ENCODE assay signal across 7 cellular contexts in the genomic region with DNA sequence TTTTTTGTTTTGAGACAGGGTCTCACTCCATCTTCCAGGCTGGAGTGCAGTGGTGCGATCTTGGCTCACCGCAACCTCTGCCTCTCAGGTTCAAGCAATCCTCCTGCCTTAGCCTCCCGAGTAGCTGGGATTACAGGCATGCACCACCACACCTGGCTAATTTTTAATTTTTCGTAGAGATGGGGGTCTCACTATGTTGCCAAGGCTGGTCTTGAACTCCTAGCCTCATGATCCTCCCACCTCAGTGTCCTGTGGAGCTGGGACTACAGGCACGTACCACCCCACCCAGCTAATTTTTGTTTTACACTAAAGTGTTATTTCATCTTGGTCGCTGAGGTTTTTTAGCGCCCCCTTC.
DNase-seq lines count a peak whose midpoint lies in the region; ATAC-seq and TF ChIP-seq lines count a peak whose summit lies in the region.
"Not testable (repeated sequence)": the region's sequence is repeated elsewhere in the genome, so short reads cannot be mapped to it uniquely, and the experiment has no call there.

No MANE protein-coding gene starts in this region.

- H3K4me2 ChIP-seq in BLaER1 treated with 17β-estradiol and CSF1 and Interleukin-3, amounts not matched to agents 10 nM and 100 nM: peak overlapping the region in 7 of 11 experiments; percentile 34 to 96 (median 93); a peak in 11 of 22 replicates
- peak overlapping the region; percentile 98 for H3K4me2 ChIP-seq in MM.1S (ENCODE audit: low read depth, low read length)

- not testable (repeated sequence) for H3K27me3 ChIP-seq in BLaER1 treated with 17β-estradiol and CSF1 and Interleukin-3, amounts not matched to agents 10 nM and 100 nM; MM.1S (replicated peaks; ENCODE audit: insufficient read depth, low read length)

- peaks cover 0 to 31% (median 11%) of the 10 kb centered on the region in 11 experiments; a peak in 13 of 22 replicates for H3K36me3 ChIP-seq in BLaER1 treated with 17β-estradiol and CSF1 and Interleukin-3, amounts not matched to agents 10 nM and 100 nM
- not testable (repeated sequence) for H3K36me3 ChIP-seq in MM.1S (replicated peaks; ENCODE audit: insufficient read depth, low read length)

- H3K4me3 Mint-ChIP-seq in WTC11, nephron progenitor cell: not testable (repeated sequence)
- H3K4me3 Mint-ChIP-seq in activated naive CD8-positive, alpha-beta T cell: peak overlapping the region; percentile 54

- H3F3A ChIP-seq in MM.1S (ENCODE audit: insufficient read depth, low read length): peaks cover 44% of the 10 kb centered on the region

- peaks cover 32 to 72% (median 55%) of the 10 kb centered on the region in 10 experiments for H3K4me1 ChIP-seq in BLaER1 treated with 17β-estradiol and CSF1 and Interleukin-3, amounts not matched to agents 10 nM and 100 nM
- H3K4me1 ChIP-seq in MM.1S (ENCODE audit: low read length): peaks cover 35% of the 10 kb centered on the region

- not testable (repeated sequence) for ATAC-seq in WTC11

- DNase-seq in GM12864 (ENCODE audit: low read depth); MM.1S; WTC11 (ENCODE audit: low spot score); nephron progenitor cell: not testable (repeated sequence)
- peak; percentile 31 for DNase-seq in cardiac septum (ENCODE audit: low spot score)

- peaks cover 0 to 13% (median 5%) of the 10 kb centered on the region in 11 experiments; a peak in 11 of 22 replicates for H3K9me3 ChIP-seq in BLaER1 treated with 17β-estradiol and CSF1 and Interleukin-3, amounts not matched to agents 10 nM and 100 nM (replicated peaks in 1 of 11)
- H3K9me3 ChIP-seq in MM.1S (replicated peaks; ENCODE audit: insufficient read depth, low read length): not testable (repeated sequence)

- H3K4me3 ChIP-seq in BLaER1 treated with 17β-estradiol and CSF1 and Interleukin-3, amounts not matched to agents 10 nM and 100 nM: not testable (repeated sequence)
- H3K4me3 ChIP-seq in GM12864 (ENCODE audit: low read depth, low read length): peak overlapping the region; percentile 64
- H3K4me3 ChIP-seq in MM.1S (ENCODE audit: low read length): peak overlapping the region; percentile 62

- H3K27ac Mint-ChIP-seq in WTC11 (peak overlapping the region; percentile 82; the same call in 1 of the 2 replicates), nephron progenitor cell (peak overlapping the region; percentile 15)
- peak overlapping the region; percentile 70 for H3K27ac Mint-ChIP-seq in activated naive CD8-positive, alpha-beta T cell

- not testable (repeated sequence) for H3K9me3 Mint-ChIP-seq in WTC11; activated naive CD8-positive, alpha-beta T cell (ENCODE audit: low read depth); nephron progenitor cell

- not testable (repeated sequence) for H2AFZ ChIP-seq in MM.1S (ENCODE audit: low read length)

- H3K27ac ChIP-seq in BLaER1 treated with 17β-estradiol and CSF1 and Interleukin-3, amounts not matched to agents 10 nM and 100 nM: not testable (repeated sequence)
- H3K27ac ChIP-seq in MM.1S (ENCODE audit: low read length): peak overlapping the region; percentile 99

- not testable (repeated sequence) for TF ChIP-seq CTCF in GM12864 (IDR thresholded peaks at IDR 0.05; ENCODE audit: low read depth, low read length, missing control alignments); MM.1S (IDR thresholded peaks at IDR 0.05; ENCODE audit: low read length); WTC11 (IDR thresholded peaks at IDR 0.05); nephron progenitor cell (IDR thresholded peaks at IDR 0.05)

- H3K36me3 Mint-ChIP-seq in WTC11; activated naive CD8-positive, alpha-beta T cell; nephron progenitor cell (ENCODE audit: low read depth): not testable (repeated sequence)

- H3K9me2 ChIP-seq in MM.1S (replicated peaks; ENCODE audit: insufficient read depth, low read length): not testable (repeated sequence)

- CTCF ChIA-PET in WTC11 (lab: Charles Lee): interaction anchor here (0.9 to 5.7 kb wide), 8 partner anchors 8 to 181 kb away, joined by 3 to 114 read pairs (median 4); partner anchors contain the start of gene GADD45B

- peaks cover 0 to 63% (median 36%) of the 10 kb centered on the region in 11 experiments; a peak in 14 of 22 replicates for H4K20me1 ChIP-seq in BLaER1 treated with 17β-estradiol and CSF1 and Interleukin-3, amounts not matched to agents 10 nM and 100 nM
- not testable (repeated sequence) for H4K20me1 ChIP-seq in MM.1S (ENCODE audit: insufficient read depth, low read length)

- peaks cover 16% of the 10 kb centered on the region for H3K4me1 Mint-ChIP-seq in WTC11
- H3K4me1 Mint-ChIP-seq in activated naive CD8-positive, alpha-beta T cell (ENCODE audit: low read depth): peaks cover 36% of the 10 kb centered on the region
- peaks cover 12% of the 10 kb centered on the region for H3K4me1 Mint-ChIP-seq in nephron progenitor cell

- H3K27me3 Mint-ChIP-seq in WTC11 (ENCODE audit: low read depth); activated naive CD8-positive, alpha-beta T cell: not testable (repeated sequence)
- H3K27me3 Mint-ChIP-seq in nephron progenitor cell (ENCODE audit: low read depth, poor library complexity): peaks cover 24% of the 10 kb centered on the region

- intact Hi-C loops in cardiac septum (cut with DNase I): not testable (repeated sequence)

- H3K9ac ChIP-seq in BLaER1 treated with 17β-estradiol and CSF1 and Interleukin-3, amounts not matched to agents 10 nM and 100 nM: not testable (repeated sequence)
- peak overlapping the region; percentile 85 for H3K9ac ChIP-seq in MM.1S (ENCODE audit: low read length)

- POLR2A ChIA-PET in WTC11 (lab: Charles Lee): interaction anchor here (0.6 kb wide), 1 partner anchor 131 kb away, joined by 3 read pairs; no protein-coding TSS in a partner anchor

- peaks cover 38% of the 10 kb centered on the region for H3K79me2 ChIP-seq in MM.1S (ENCODE audit: low read length)

Comparison
In these comparisons a context has a peak if more than half of its experiments do, and no peak if none do; other contexts are left out.
1. H3K27ac Mint-ChIP-seq: peak in every context shown above with its lines; median percentile 82 in WTC11; 70 in activated naive CD8-positive, alpha-beta T cell; 15 in nephron progenitor cell.